8 cellular contexts compared by ENCODE assay signal in genomic region chr6:12150812-12151432, GRCh38.
A peak's percentile ranks its signal among the peaks of the same experiment; 100 is the strongest.
DNase-seq lines count a peak whose midpoint lies in the region; ATAC-seq and TF ChIP-seq lines count a peak whose summit lies in the region.

No MANE protein-coding gene starts in this region.

- no peaks in the 10 kb centered on the region for H3K4me1 ChIP-seq in BE2C

- no peak overlapping the region for H3K4me3 Mint-ChIP-seq in activated CD4-positive, alpha-beta memory T cell treated with anti-CD3 and anti-CD28 coated beads for 36 hours

- H3K36me3 ChIP-seq in BE2C = no peaks in the 10 kb centered on the region

- no peaks in the 10 kb centered on the region for H3K27me3 Mint-ChIP-seq in activated CD4-positive, alpha-beta memory T cell treated with anti-CD3 and anti-CD28 coated beads for 36 hours

- DNase-seq in BE2C = peak; percentile 36
- DNase-seq in HL-60 (ENCODE audit: low read depth in 1 of 2, low spot score in 1 of 2) = peak; percentile 21 to 50
- peak; percentile 49 for DNase-seq in activated CD4-positive, alpha-beta memory T cell treated with anti-CD3 and anti-CD28 coated beads for 36 hours
- DNase-seq in head of caudate nucleus = peak; percentile 46 to 83 (median 67)
- DNase-seq in stimulated activated CD4-positive, alpha-beta T cell treated with anti-CD3 and anti-CD28 coated beads, Interleukin-4, amount 100 ng/mL, for 4 hours = peak; percentile 27 to 36
- no peak for DNase-seq in COLO829 (ENCODE audit: low spot score)
- DNase-seq in SW 1271 (lab: John Stamatoyannopoulos, UW) = no peak

- CTCF ChIA-PET in activated CD4-positive, alpha-beta memory T cell treated with anti-CD3 and anti-CD28 coated beads for 36 hours (lab: Charles Lee) = interaction anchor here (0.5 to 1.3 kb wide), 2 partner anchors 82 to 140 kb away, joined by 3 read pairs; no protein-coding TSS in a partner anchor

- H3K4me1 Mint-ChIP-seq in activated CD4-positive, alpha-beta memory T cell treated with anti-CD3 and anti-CD28 coated beads for 36 hours (ENCODE audit: low read depth) = peaks cover 15% of the 10 kb centered on the region

- no peak overlapping the region for H3K4me3 ChIP-seq in BE2C (ENCODE audit: low read depth, low read length)
- no peak overlapping the region for H3K4me3 ChIP-seq in HL-60 (replicated peaks; ENCODE audit: insufficient read depth, low read length)

- H3K27ac ChIP-seq in HL-60 (replicated peaks) = no peak overlapping the region

- no peaks in the 10 kb centered on the region for H3K9me3 Mint-ChIP-seq in activated CD4-positive, alpha-beta memory T cell treated with anti-CD3 and anti-CD28 coated beads for 36 hours

- no peaks in the 10 kb centered on the region for H3K27me3 ChIP-seq in BE2C
- H3K27me3 ChIP-seq in HL-60 (ENCODE audit: insufficient read depth, poor library complexity, severe bottlenecking) = no peaks in the 10 kb centered on the region

- TF ChIP-seq CTCF in BE2C (IDR thresholded peaks at IDR 0.05; ENCODE audit: low read depth, low read length) (peak; percentile 71), HL-60 (IDR thresholded peaks at IDR 0.05; ENCODE audit: insufficient read depth, low read length) (peak; percentile 24)

- POLR2A ChIA-PET in activated CD4-positive, alpha-beta memory T cell treated with anti-CD3 and anti-CD28 coated beads for 36 hours (lab: Charles Lee) = no interaction called here

- H3K36me3 Mint-ChIP-seq in activated CD4-positive, alpha-beta memory T cell treated with anti-CD3 and anti-CD28 coated beads for 36 hours = peaks cover 14% of the 10 kb centered on the region

- H3K9me3 ChIP-seq in BE2C = no peaks in the 10 kb centered on the region

- no peak for ATAC-seq in GM21423 (IDR thresholded peaks at IDR 0.05; ENCODE audit: unreplicated experiment)

- no peak overlapping the region for H3K27ac Mint-ChIP-seq in activated CD4-positive, alpha-beta memory T cell treated with anti-CD3 and anti-CD28 coated beads for 36 hours

- intact Hi-C loops in activated CD4-positive, alpha-beta memory T cell treated with anti-CD3 and anti-CD28 coated beads for 36 hours (cut with micrococcal nuclease) = loop anchor here (2.0 kb wide), 1 partner anchor 138 kb away; no protein-coding TSS in a partner anchor
- intact Hi-C loops in head of caudate nucleus (cut with DNase I) = loop anchor here (10.0 kb wide), 1 partner anchor 84 kb away; no protein-coding TSS in a partner anchor

Comparison
In these comparisons a context has a peak if more than half of its experiments do, and no peak if none do; other contexts are left out.
1. DNase-seq: peak in BE2C (single experiment), HL-60 (2 of 2), activated CD4-positive, alpha-beta memory T cell treated with anti-CD3 and anti-CD28 coated beads for 36 hours (single experiment), head of caudate nucleus (42 of 42) and stimulated activated CD4-positive, alpha-beta T cell treated with anti-CD3 and anti-CD28 coated beads, Interleukin-4, amount 100 ng/mL, for 4 hours (2 of 2); none in COLO829 (single experiment) and SW 1271 (0 of 2).